Comparison of ENCODE assay signal across 34 cellular contexts in genomic region chr11:9104581-9104980, GRCh38. TPM values are rescaled to one million over a fixed set of nuclear protein-coding genes. Genes with fewer than 3 reads are reported as not detected.
"Had no signal": no experiment of that assay in that cellular context is flagged by ENCODE, and none has a peak within 500 bp of the region (broad histone marks: within the 10 kb centered on the region; RNA-seq: fewer than 3 reads in every experiment).

No MANE protein-coding gene starts in this region.

- H3K27me3 ChIP-seq: brain microvascular endothelial cell, esophagus squamous epithelium, gastroesophageal sphincter had no signal

- FAIRE-seq: astrocyte, bronchial epithelial cell had no signal

- H3K4me3 ChIP-seq: esophagus squamous epithelium, gastroesophageal sphincter had no signal

- ATAC-seq: activated CD4-positive, alpha-beta T cell treated with anti-CD3 and anti-CD28 coated beads for 36 hours; activated CD8-positive, alpha-beta memory T cell treated with anti-CD3 and anti-CD28 coated beads, Interleukin-2, amount 10 ng/mL, durations not matched to agents 7 days and 5 days; activated CD8-positive, alpha-beta T cell treated with anti-CD3 and anti-CD28 coated beads, Interleukin-2, amount 10 ng/mL, durations not matched to agents 7 days and 5 days; effector memory CD8-positive, alpha-beta T cell; gastroesophageal sphincter; T-helper 17 cell had no signal

- DNase-seq: activated CD4-positive, alpha-beta memory T cell treated with anti-CD3 and anti-CD28 coated beads for 36 hours; activated CD4-positive, alpha-beta T cell treated with anti-CD3 and anti-CD28 coated beads for 36 hours; activated CD4-positive, alpha-beta T cell treated with anti-CD3 and anti-CD28 coated beads, Interleukin-2, amount 10 ng/mL, durations not matched to agents 24 days and 14 days; activated CD4-positive, CD25-positive, alpha-beta regulatory T cell; activated CD4-positive, CD25-positive, alpha-beta regulatory T cell treated with anti-CD3 and anti-CD28 coated beads, Interleukin-2, amount 50 U/mL, for 72 hours; activated CD8-positive, alpha-beta memory T cell treated with anti-CD3 and anti-CD28 coated beads, Interleukin-2, amount 10 ng/mL, durations not matched to agents 7 days and 5 days; activated CD8-positive, alpha-beta memory T cell treated with anti-CD3 and anti-CD28 coated beads, Interleukin-2, amount 50 U/mL, for 4 hours; activated CD8-positive, alpha-beta T cell treated with anti-CD3 and anti-CD28 coated beads, Interleukin-2, amount 10 ng/mL, durations not matched to agents 7 days and 5 days; activated effector memory CD4-positive, alpha-beta T cell treated with anti-CD3 and anti-CD28 coated beads, Interleukin-2, amount 50 U/mL, for 16 hours; activated naive CD4-positive, alpha-beta T cell treated with anti-CD3 and anti-CD28 coated beads, Interleukin-2, amount 10 ng/mL, durations not matched to agents 7 days and 5 days; activated T-cell treated with anti-CD3 and anti-CD28 coated beads, Interleukin-2, amount 50 U/mL, for 1 hour; activated T-cell treated with anti-CD3 and anti-CD28 coated beads, Interleukin-2, amount 50 U/mL, for 48 hours; amniotic stem cell; anterior cingulate cortex; brain microvascular endothelial cell; cortex of kidney; dermis blood vessel endothelial cell; effector CD4-positive, alpha-beta T cell; effector memory CD8-positive, alpha-beta T cell; erythroblast; esophagus squamous epithelium; foreskin melanocyte; T-helper 1 cell; T-helper 17 cell; T1000 had no signal

- H3K36me3 ChIP-seq: brain microvascular endothelial cell, esophagus squamous epithelium, gastroesophageal sphincter had no signal

- H3K36me3 Mint-ChIP-seq: activated CD4-positive, alpha-beta memory T cell treated with anti-CD3 and anti-CD28 coated beads for 36 hours; activated CD8-positive, alpha-beta memory T cell treated with anti-CD3 and anti-CD28 coated beads, Interleukin-2, amount 10 ng/mL, durations not matched to agents 7 days and 5 days; activated naive CD4-positive, alpha-beta T cell treated with anti-CD3 and anti-CD28 coated beads, Interleukin-2, amount 10 ng/mL, durations not matched to agents 7 days and 5 days had no signal

- H3K9me3 ChIP-seq: esophagus squamous epithelium, gastroesophageal sphincter had no signal

- H3K27ac Mint-ChIP-seq: activated CD4-positive, alpha-beta memory T cell treated with anti-CD3 and anti-CD28 coated beads for 36 hours; activated CD4-positive, alpha-beta T cell treated with anti-CD3 and anti-CD28 coated beads for 36 hours; activated CD4-positive, alpha-beta T cell treated with anti-CD3 and anti-CD28 coated beads, Interleukin-2, amount 10 ng/mL, durations not matched to agents 24 days and 14 days; activated CD8-positive, alpha-beta memory T cell treated with anti-CD3 and anti-CD28 coated beads, Interleukin-2, amount 10 ng/mL, durations not matched to agents 7 days and 5 days; activated CD8-positive, alpha-beta T cell treated with anti-CD3 and anti-CD28 coated beads, Interleukin-2, amount 10 ng/mL, durations not matched to agents 7 days and 5 days; activated naive CD4-positive, alpha-beta T cell treated with anti-CD3 and anti-CD28 coated beads, Interleukin-2, amount 10 ng/mL, durations not matched to agents 7 days and 5 days; activated naive CD8-positive, alpha-beta T cell; activated T-helper 1 cell treated with anti-CD3 and anti-CD28 coated beads, Interleukin-12 subunit alpha, Interleukin-12 subunit beta, Interleukin-2, Interleukin-4 antibody, amounts not matched to agents 30 ng/mL and 10 ng/mL and 1 ng/mL, durations not matched to agents 14 hours and 24 hours and 36 hours; activated T-helper 2 cell treated with anti-CD3 and anti-CD28 coated beads, Interferon-gamma antibody, Interleukin-2, Interleukin-4, amounts not matched to agents 10 μg/mL and 5 μg/mL and 100 μg/mL, durations not matched to agents 14 hours and 24 hours and 36 hours; effector memory CD8-positive, alpha-beta T cell; T-helper 17 cell; T-helper 2 cell treated with Interferon-gamma antibody and Interleukin-4, amounts not matched to agents 5 μg/mL and 100 μg/mL, for 36 hours had no signal

- H3K9me3 Mint-ChIP-seq: activated CD4-positive, alpha-beta memory T cell treated with anti-CD3 and anti-CD28 coated beads for 36 hours; activated CD4-positive, alpha-beta T cell treated with anti-CD3 and anti-CD28 coated beads, Interleukin-2, amount 10 ng/mL, durations not matched to agents 24 days and 14 days; activated naive CD4-positive, alpha-beta T cell treated with anti-CD3 and anti-CD28 coated beads, Interleukin-2, amount 10 ng/mL, durations not matched to agents 7 days and 5 days; activated T-helper 1 cell treated with anti-CD3 and anti-CD28 coated beads, Interleukin-12 subunit alpha, Interleukin-12 subunit beta, Interleukin-2, Interleukin-4 antibody, amounts not matched to agents 30 ng/mL and 10 ng/mL and 1 ng/mL, durations not matched to agents 14 hours and 24 hours and 36 hours; activated T-helper 2 cell treated with anti-CD3 and anti-CD28 coated beads, Interferon-gamma antibody, Interleukin-2, Interleukin-4, amounts not matched to agents 10 μg/mL and 5 μg/mL and 100 μg/mL, durations not matched to agents 14 hours and 24 hours and 36 hours; central memory CD8-positive, alpha-beta T cell; effector memory CD8-positive, alpha-beta T cell; T-helper 2 cell treated with Interferon-gamma antibody and Interleukin-4, amounts not matched to agents 5 μg/mL and 100 μg/mL, for 36 hours had no signal

- H3K4me1 ChIP-seq: esophagus squamous epithelium, gastroesophageal sphincter had no signal

- H3K27ac ChIP-seq: brain microvascular endothelial cell, esophagus squamous epithelium, gastroesophageal sphincter had no signal

RNA-seq across cellular contexts. Expression of gene SCUBE2, which starts 13.2 kb away (rescaled TPM):
- total RNA-seq: activated CD4-positive, alpha-beta memory T cell treated with anti-CD3 and anti-CD28 coated beads for 36 hours; activated CD4-positive, alpha-beta T cell treated with anti-CD3 and anti-CD28 coated beads for 36 hours; activated CD4-positive, alpha-beta T cell treated with anti-CD3 and anti-CD28 coated beads, Interleukin-2, amount 10 ng/mL, durations not matched to agents 24 days and 14 days; activated CD8-positive, alpha-beta memory T cell treated with anti-CD3 and anti-CD28 coated beads for 36 hours; activated CD8-positive, alpha-beta memory T cell treated with anti-CD3 and anti-CD28 coated beads, Interleukin-2, amount 10 ng/mL, durations not matched to agents 7 days and 5 days; activated T-helper 1 cell treated with anti-CD3 and anti-CD28 coated beads, Interleukin-12 subunit alpha, Interleukin-12 subunit beta, Interleukin-2, Interleukin-4 antibody, amounts not matched to agents 30 ng/mL and 10 ng/mL and 1 ng/mL, durations not matched to agents 14 hours and 24 hours and 36 hours; activated T-helper 2 cell treated with anti-CD3 and anti-CD28 coated beads, Interferon-gamma antibody, Interleukin-2, Interleukin-4, amounts not matched to agents 10 μg/mL and 5 μg/mL and 100 μg/mL, durations not matched to agents 14 hours and 24 hours and 36 hours; bronchial epithelial cell had no signal
